ENCODE assay signal across 13 cellular contexts in genomic region chr14:32559595-32559994, GRCh38.
DNase-seq lines count a peak whose midpoint lies in the region; ATAC-seq, FAIRE-seq and TF ChIP-seq lines count a peak whose summit lies in the region.
"Had no signal": no experiment of that assay in that cellular context is flagged by ENCODE, and none has a peak within 500 bp of the region (broad histone marks: within the 10 kb centered on the region; RNA-seq: fewer than 3 reads in every experiment).

No MANE protein-coding gene starts in this region.

- no peak overlapping the region for H3K27ac Mint-ChIP-seq in activated CD4-positive, alpha-beta memory T cell treated with anti-CD3 and anti-CD28 coated beads for 36 hours
- H3K27ac Mint-ChIP-seq: activated CD8-positive, alpha-beta T cell treated with anti-CD3 and anti-CD28 coated beads, Interleukin-2, amount 10 ng/mL, durations not matched to agents 7 days and 5 days; dendritic cell treated with granulocyte-macrophage colony-stimulating factor and Interleukin-4, amounts not matched to agents 40 ng/mL and 50 ng/mL, for 4 days; natural killer cell treated with Interleukin-12 subunit alpha and Interleukin-12 subunit beta and Interleukin-15 and Interleukin-18, amount 100 ng/mL, for 72 hours had no signal

- H3K36me3 Mint-ChIP-seq in activated CD4-positive, alpha-beta memory T cell treated with anti-CD3 and anti-CD28 coated beads for 36 hours: no peaks in the 10 kb centered on the region
- H3K36me3 Mint-ChIP-seq: natural killer cell treated with Interleukin-12 subunit alpha and Interleukin-12 subunit beta and Interleukin-15 and Interleukin-18, amount 100 ng/mL, for 72 hours had no signal

- CTCF ChIA-PET in activated CD4-positive, alpha-beta memory T cell treated with anti-CD3 and anti-CD28 coated beads for 36 hours (lab: Charles Lee): interaction anchor here (0.6 to 2.1 kb wide), 9 partner anchors 10 to 1049 kb away, joined by 3 to 6 read pairs (median 5); no protein-coding TSS in a partner anchor

- POLR2A ChIA-PET in activated CD4-positive, alpha-beta memory T cell treated with anti-CD3 and anti-CD28 coated beads for 36 hours (lab: Charles Lee): no interaction called here

- H3K27ac ChIP-seq in osteoblast (ENCODE audit: low read depth, low read length): peak overlapping the region; percentile 25
- H3K27ac ChIP-seq: esophagus squamous epithelium had no signal

- no peak overlapping the region for H3K4me3 Mint-ChIP-seq in activated CD4-positive, alpha-beta memory T cell treated with anti-CD3 and anti-CD28 coated beads for 36 hours
- H3K4me3 Mint-ChIP-seq: activated CD8-positive, alpha-beta T cell treated with anti-CD3 and anti-CD28 coated beads, Interleukin-2, amount 10 ng/mL, durations not matched to agents 7 days and 5 days; dendritic cell treated with granulocyte-macrophage colony-stimulating factor and Interleukin-4, amounts not matched to agents 40 ng/mL and 50 ng/mL, for 4 days; natural killer cell treated with Interleukin-12 subunit alpha and Interleukin-12 subunit beta and Interleukin-15 and Interleukin-18, amount 100 ng/mL, for 72 hours had no signal

- H3K4me2 ChIP-seq in osteoblast (ENCODE audit: insufficient read depth, low read length): peak overlapping the region; percentile 9

- H3K9me3 Mint-ChIP-seq in activated CD4-positive, alpha-beta memory T cell treated with anti-CD3 and anti-CD28 coated beads for 36 hours: no peaks in the 10 kb centered on the region
- H3K9me3 Mint-ChIP-seq: dendritic cell treated with granulocyte-macrophage colony-stimulating factor and Interleukin-4, amounts not matched to agents 40 ng/mL and 50 ng/mL, for 4 days; natural killer cell treated with Interleukin-12 subunit alpha and Interleukin-12 subunit beta and Interleukin-15 and Interleukin-18, amount 100 ng/mL, for 72 hours had no signal

- ATAC-seq in GM21526 (IDR thresholded peaks at IDR 0.05; ENCODE audit: low FRiP score, unreplicated experiment) (no peak), HG03280 (IDR thresholded peaks at IDR 0.05; ENCODE audit: unreplicated experiment) (no peak)
- ATAC-seq: natural killer cell treated with Interleukin-12 subunit alpha and Interleukin-12 subunit beta and Interleukin-15 and Interleukin-18, amount 100 ng/mL, for 72 hours had no signal

- H3K4me1 ChIP-seq in osteoblast (ENCODE audit: insufficient read depth, low read length): peaks cover 15% of the 10 kb centered on the region
- H3K4me1 ChIP-seq: BE2C had no signal

- no peak overlapping the region for H2AFZ ChIP-seq in osteoblast (ENCODE audit: low read length)

- TF ChIP-seq CTCF in fibroblast of villous mesenchyme (IDR thresholded peaks at IDR 0.05; ENCODE audit: insufficient read depth, low read depth, low read length) (no peak), osteoblast (IDR thresholded peaks at IDR 0.05; ENCODE audit: extremely low read depth, low read depth, low read length) (no peak)

- peak; percentile 97 for FAIRE-seq in TTC549 (lab: Jason Lieb, UNC)

- intact Hi-C loops in activated CD4-positive, alpha-beta memory T cell treated with anti-CD3 and anti-CD28 coated beads for 36 hours (cut with micrococcal nuclease): no loop called here
- intact Hi-C loops in posterior vena cava (cut with DNase I): no loop called here

- no peaks in the 10 kb centered on the region for H3K27me3 ChIP-seq in osteoblast (ENCODE audit: insufficient read depth, low read length)
- H3K27me3 ChIP-seq: BE2C, esophagus squamous epithelium had no signal

- H3K36me3 ChIP-seq in osteoblast (ENCODE audit: insufficient read depth, low read length): no peaks in the 10 kb centered on the region
- H3K36me3 ChIP-seq: BE2C, esophagus squamous epithelium had no signal

- H3K4me1 Mint-ChIP-seq in activated CD4-positive, alpha-beta memory T cell treated with anti-CD3 and anti-CD28 coated beads for 36 hours (ENCODE audit: low read depth): peaks cover 4% of the 10 kb centered on the region

- DNase-seq in GM03348 (ENCODE audit: low spot score) (peak; percentile 9), fibroblast of villous mesenchyme (ENCODE audit: low read depth) (peak; percentile 80), osteoblast (ENCODE audit: insufficient read length, low spot score, missing footprints) (no peak), posterior vena cava (ENCODE audit: low spot score) (no peak)
- no peak for DNase-seq in activated CD4-positive, alpha-beta memory T cell treated with anti-CD3 and anti-CD28 coated beads for 36 hours
- DNase-seq: esophagus squamous epithelium had no signal

- H3K4me3 ChIP-seq in fibroblast of villous mesenchyme (ENCODE audit: low read depth, low read length): no peak overlapping the region
- no peak overlapping the region for H3K4me3 ChIP-seq in osteoblast (ENCODE audit: insufficient read depth, low read length)
- H3K4me3 ChIP-seq: esophagus squamous epithelium had no signal

- H3K27me3 Mint-ChIP-seq in activated CD4-positive, alpha-beta memory T cell treated with anti-CD3 and anti-CD28 coated beads for 36 hours: no peaks in the 10 kb centered on the region
- H3K27me3 Mint-ChIP-seq: dendritic cell treated with granulocyte-macrophage colony-stimulating factor and Interleukin-4, amounts not matched to agents 40 ng/mL and 50 ng/mL, for 4 days; natural killer cell treated with Interleukin-12 subunit alpha and Interleukin-12 subunit beta and Interleukin-15 and Interleukin-18, amount 100 ng/mL, for 72 hours had no signal

- no peaks in the 10 kb centered on the region for H3K79me2 ChIP-seq in osteoblast (ENCODE audit: insufficient read depth, low read length)

- H3K9me3 ChIP-seq in osteoblast (ENCODE audit: low read depth, low read length): no peaks in the 10 kb centered on the region
- H3K9me3 ChIP-seq: BE2C, esophagus squamous epithelium had no signal

- no peaks in the 10 kb centered on the region for H4K20me1 ChIP-seq in osteoblast (ENCODE audit: insufficient read depth, low read length)

Comparison
In these comparisons a context has a peak if more than half of its experiments do, and no peak if none do; other contexts are left out.
1. DNase-seq: peak in GM03348 (single experiment) and fibroblast of villous mesenchyme (single experiment); none in osteoblast (single experiment), activated CD4-positive, alpha-beta memory T cell treated with anti-CD3 and anti-CD28 coated beads for 36 hours (single experiment) and posterior vena cava (single experiment).